10 cellular contexts compared by ENCODE assay signal in the genomic region with DNA sequence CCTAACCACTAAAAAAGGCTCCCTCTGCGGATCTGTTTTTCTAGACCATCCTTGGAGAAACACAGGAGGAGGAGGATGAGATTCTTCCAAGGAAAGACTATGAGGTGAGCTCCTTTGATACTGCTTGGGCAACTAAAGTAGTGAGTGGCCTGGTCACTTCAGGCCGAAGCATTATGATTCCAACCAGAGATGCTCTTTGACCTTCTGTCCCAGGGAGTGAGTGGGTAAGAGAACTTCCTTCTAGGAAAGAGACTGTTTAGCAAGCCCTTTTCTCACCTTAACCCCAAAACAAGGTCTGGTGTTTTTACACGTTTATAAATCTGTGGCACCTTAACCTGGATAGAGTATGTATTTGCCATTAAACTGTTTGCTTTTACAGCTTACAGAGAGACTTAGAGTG. TPM values are rescaled to one million over a fixed set of nuclear protein-coding genes. Genes with fewer than 3 reads are reported as not detected.
DNase-seq lines count a peak whose midpoint lies in the region; ATAC-seq and TF ChIP-seq lines count a peak whose summit lies in the region.
"Had no signal": no experiment of that assay in that cellular context is flagged by ENCODE, and none has a peak within 500 bp of the region (broad histone marks: within the 10 kb centered on the region; RNA-seq: fewer than 3 reads in every experiment).

No MANE protein-coding gene starts in this region.

- H4K20me1 ChIP-seq in GM23338 (replicated peaks; ENCODE audit: insufficient read depth) = peaks cover 16% of the 10 kb centered on the region

- POLR2A ChIA-PET in activated CD4-positive, alpha-beta memory T cell treated with anti-CD3 and anti-CD28 coated beads for 36 hours (lab: Charles Lee) = interaction anchor here (3.8 kb wide), 1 partner anchor 102 kb away, joined by 57 read pairs; no protein-coding TSS in a partner anchor

- H3K79me2 ChIP-seq in GM23338 (replicated peaks; ENCODE audit: insufficient read depth) = peaks cover 68% of the 10 kb centered on the region

- no peaks in the 10 kb centered on the region for H3K9me3 ChIP-seq in skeletal muscle tissue (ENCODE audit: control insufficient read depth in 3 of 3, low read length in 3 of 3)

- ATAC-seq in GM23338 = no peak
- no peak for ATAC-seq in HG03139 (IDR thresholded peaks at IDR 0.05; ENCODE audit: unreplicated experiment)

- peaks cover 12% of the 10 kb centered on the region for H3K27me3 Mint-ChIP-seq in GM23338 (ENCODE audit: insufficient read depth, low read depth, poor library complexity)
- H3K27me3 Mint-ChIP-seq in activated CD4-positive, alpha-beta memory T cell treated with anti-CD3 and anti-CD28 coated beads for 36 hours = no peaks in the 10 kb centered on the region
- H3K27me3 Mint-ChIP-seq in glutamatergic neuron (ENCODE audit: unreplicated experiment) = peaks cover 6% of the 10 kb centered on the region

- intact Hi-C loops in activated CD4-positive, alpha-beta memory T cell treated with anti-CD3 and anti-CD28 coated beads for 36 hours (cut with micrococcal nuclease) = loop anchor here (5.0 kb wide), 3 partner anchors 70 to 370 kb away; a partner anchor contains a TSS

- peak overlapping the region; percentile 100 for H3K4me2 ChIP-seq in GM23338

- H3K4me3 Mint-ChIP-seq in GM23338 = peak overlapping the region; percentile 92
- H3K4me3 Mint-ChIP-seq in activated CD4-positive, alpha-beta memory T cell treated with anti-CD3 and anti-CD28 coated beads for 36 hours = peak overlapping the region; percentile 84
- peak overlapping the region; percentile 99 for H3K4me3 Mint-ChIP-seq in glutamatergic neuron (ENCODE audit: unreplicated experiment)

- H3K27me3 ChIP-seq in GM23338 (ENCODE audit: insufficient read depth) (no peaks in the 10 kb centered on the region), skeletal muscle tissue (ENCODE audit: control insufficient read depth in 3 of 3, insufficient read depth in 3 of 3, low read length in 3 of 3) (no peaks in the 10 kb centered on the region)

- H3K9ac ChIP-seq in skeletal muscle tissue (ENCODE audit: low read depth in 1 of 3, low read length in 3 of 3) = peak overlapping the region; percentile 79 to 99 (median 82)

- H3K36me3 Mint-ChIP-seq in GM23338 (ENCODE audit: low read depth) (peaks cover 41% of the 10 kb centered on the region), glutamatergic neuron (ENCODE audit: unreplicated experiment) (no peaks in the 10 kb centered on the region)
- peaks cover 15% of the 10 kb centered on the region for H3K36me3 Mint-ChIP-seq in activated CD4-positive, alpha-beta memory T cell treated with anti-CD3 and anti-CD28 coated beads for 36 hours

- H3K27ac ChIP-seq in GM23338 (ENCODE audit: low read depth) = no peak overlapping the region
- H3K27ac ChIP-seq in skeletal muscle tissue (ENCODE audit: low read depth, low read length) = peak overlapping the region; percentile 99

- H3K9me2 ChIP-seq in GM23338 (ENCODE audit: insufficient read depth) = no peaks in the 10 kb centered on the region

- peaks cover 22% of the 10 kb centered on the region; the same call in 1 of the 2 replicates for H3F3A ChIP-seq in GM23338 (replicated peaks; ENCODE audit: low read depth)

- no peak for TF ChIP-seq CTCF in GM23338 (conservative IDR thresholded peaks at IDR 0.05; ENCODE audit: low read depth in 2 of 2)
- no peak for TF ChIP-seq CTCF in glutamatergic neuron (IDR thresholded peaks at IDR 0.05; ENCODE audit: partially characterized antibody, unreplicated experiment)
- TF ChIP-seq CTCF in GM13977 (IDR thresholded peaks at IDR 0.05; ENCODE audit: extremely low read depth, insufficient read depth, missing control alignments) = no peak

- in situ Hi-C loops in GM13977 (cut with MboI; ENCODE audit: low pct_unique_long_range_greater_than_20kb, low sequenced_read_pairs, unreplicated experiment) = no loop called here

- H3K4me3 ChIP-seq in GM23338 (peak overlapping the region; percentile 98), skeletal muscle tissue (ENCODE audit: low read length in 3 of 3) (peak overlapping the region; percentile 81 to 94 (median 90))

- CTCF ChIA-PET in activated CD4-positive, alpha-beta memory T cell treated with anti-CD3 and anti-CD28 coated beads for 36 hours (lab: Charles Lee) = interaction anchor here (0.9 to 1.9 kb wide), 4 partner anchors 31 to 161 kb away, joined by 4 to 7 read pairs (median 5); a partner anchor contains a TSS

- H2AFZ ChIP-seq in GM23338 = no peak overlapping the region

- H3K4me1 ChIP-seq in GM23338 (ENCODE audit: insufficient read depth) = peaks cover 36% of the 10 kb centered on the region
- peaks cover 41 to 52% (median 45%) of the 10 kb centered on the region in 3 donors for H3K4me1 ChIP-seq in skeletal muscle tissue (ENCODE audit: control insufficient read depth in 3 of 3, insufficient read depth in 3 of 3, low read length in 3 of 3)

- H3K4me1 Mint-ChIP-seq in GM23338 (peaks cover 51% of the 10 kb centered on the region), glutamatergic neuron (ENCODE audit: low read depth, unreplicated experiment) (peaks cover 31% of the 10 kb centered on the region)
- H3K4me1 Mint-ChIP-seq in activated CD4-positive, alpha-beta memory T cell treated with anti-CD3 and anti-CD28 coated beads for 36 hours (ENCODE audit: low read depth) = peaks cover 48% of the 10 kb centered on the region

- H3K27ac Mint-ChIP-seq in GM23338 (0 out of 2 replicates have a peak overlapping the region, but pooled peaks have one; percentile 17), glutamatergic neuron (ENCODE audit: unreplicated experiment) (peak overlapping the region; percentile 93)
- peak overlapping the region; percentile 88 for H3K27ac Mint-ChIP-seq in activated CD4-positive, alpha-beta memory T cell treated with anti-CD3 and anti-CD28 coated beads for 36 hours

- DNase-seq in GM23338 (ENCODE audit: low spot score) = no peak
- no peak for DNase-seq in activated CD4-positive, alpha-beta memory T cell treated with anti-CD3 and anti-CD28 coated beads for 36 hours
- DNase-seq in glutamatergic neuron = no peak
- DNase-seq in activated gamma-delta T cell treated with Interleukin-2 at 50 U/mL for 16 hours = no peak
- DNase-seq in NCI-H2081 treated with DMSO at 0.1 percent for 48 hours (lab: John Stamatoyannopoulos, UW) = no peak
- no peak for DNase-seq in GM13977 (ENCODE audit: low spot score)

- H3K9me3 Mint-ChIP-seq in GM23338 = peaks cover 2% of the 10 kb centered on the region; the same call in 1 of the 3 replicates
- H3K9me3 Mint-ChIP-seq in activated CD4-positive, alpha-beta memory T cell treated with anti-CD3 and anti-CD28 coated beads for 36 hours = no peaks in the 10 kb centered on the region
- peaks cover 15% of the 10 kb centered on the region for H3K9me3 Mint-ChIP-seq in glutamatergic neuron (ENCODE audit: unreplicated experiment)

- peaks cover 17% of the 10 kb centered on the region for H3K36me3 ChIP-seq in GM23338 (ENCODE audit: insufficient read depth)
- H3K36me3 ChIP-seq in skeletal muscle tissue (ENCODE audit: control insufficient read depth in 3 of 3, insufficient read depth in 3 of 3, low read length in 3 of 3) = peaks cover 14 to 19% (median 17%) of the 10 kb centered on the region in 3 donors

TF ChIP-seq in GM23338, 12 proteins besides CTCF, POLR2A, EP300 and RAD21 (continues in another document):
- TF ChIP-seq CREB1 (CRISPR knock-in tag; IDR thresholded peaks at IDR 0.05; ENCODE audit: low read depth) (no peak), JUNB (IDR thresholded peaks at IDR 0.05; ENCODE audit: unreplicated experiment) (no peak), EZH2 (IDR thresholded peaks at IDR 0.05; ENCODE audit: low read depth, unreplicated experiment) (no peak)
- TF ChIP-seq, protein P1, sequence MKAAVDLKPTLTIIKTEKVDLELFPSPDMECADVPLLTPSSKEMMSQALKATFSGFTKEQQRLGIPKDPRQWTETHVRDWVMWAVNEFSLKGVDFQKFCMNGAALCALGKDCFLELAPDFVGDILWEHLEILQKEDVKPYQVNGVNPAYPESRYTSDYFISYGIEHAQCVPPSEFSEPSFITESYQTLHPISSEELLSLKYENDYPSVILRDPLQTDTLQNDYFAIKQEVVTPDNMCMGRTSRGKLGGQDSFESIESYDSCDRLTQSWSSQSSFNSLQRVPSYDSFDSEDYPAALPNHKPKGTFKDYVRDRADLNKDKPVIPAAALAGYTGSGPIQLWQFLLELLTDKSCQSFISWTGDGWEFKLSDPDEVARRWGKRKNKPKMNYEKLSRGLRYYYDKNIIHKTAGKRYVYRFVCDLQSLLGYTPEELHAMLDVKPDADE (IDR thresholded peaks at IDR 0.05) = no peak

RNA-seq across cellular contexts. Expression of a gene that starts 1.1 kb away (rescaled TPM):
- total RNA-seq in GM23338 (2014; rRNA removed; shearing (Covaris generic)) = 16.3 and 22.6 TPM in 2 replicates
- 13.0 and 16.0 TPM in 2 replicates for polyA plus RNA-seq in GM23338 (2016; fragmentation: Nextera tagmentation; extraction: Ambion mirVana)
- 10 to 100 TPM; 11.3 to 11.6 TPM for total RNA-seq in activated CD4-positive, alpha-beta memory T cell treated with anti-CD3 and anti-CD28 coated beads for 36 hours
- total RNA-seq in glutamatergic neuron (ENCODE audit: unreplicated experiment) (94.3 TPM), skeletal muscle tissue (3.7 TPM)

RNA-seq across cellular contexts. Expression of a gene that starts 1.3 kb away (rescaled TPM):
- total RNA-seq in GM23338 (2014; rRNA removed; shearing (Covaris generic)) = 21.6 and 26.4 TPM in 2 replicates
- 5.7 and 6.9 TPM in 2 replicates for polyA plus RNA-seq in GM23338 (2016; fragmentation: Nextera tagmentation; extraction: Ambion mirVana)
- 10 to 100 TPM; 12.8 to 13.3 TPM for total RNA-seq in activated CD4-positive, alpha-beta memory T cell treated with anti-CD3 and anti-CD28 coated beads for 36 hours
- total RNA-seq in glutamatergic neuron (ENCODE audit: unreplicated experiment) (83.2 TPM), skeletal muscle tissue (43.3 TPM)

RNA-seq across cellular contexts. Expression of a gene that starts 40.5 kb away (rescaled TPM):
- not detected in 2 replicates for total RNA-seq in GM23338 (2014; rRNA removed; shearing (Covaris generic))
- 0.29 TPM in 1 of 2 replicates, not detected in the other for polyA plus RNA-seq in GM23338 (2016; fragmentation: Nextera tagmentation; extraction: Ambion mirVana)
- total RNA-seq in activated CD4-positive, alpha-beta memory T cell treated with anti-CD3 and anti-CD28 coated beads for 36 hours = not detected
- not detected for total RNA-seq in glutamatergic neuron (ENCODE audit: unreplicated experiment)
- total RNA-seq in skeletal muscle tissue = 4.2 TPM
- total RNA-seq: T-helper 1 cell treated with Interleukin-12 subunit alpha and Interleukin-12 subunit beta and Interleukin-4 antibody, amounts not matched to agents 30 ng/mL and 1 ng/mL, for 36 hours had no signal

RNA-seq across cellular contexts. Expression of a gene that starts 45.1 kb away (rescaled TPM):
- 1.7 and 6.0 TPM in 2 replicates for total RNA-seq in GM23338 (2014; rRNA removed; shearing (Covaris generic))
- 2.2 TPM in 2 replicates for polyA plus RNA-seq in GM23338 (2016; fragmentation: Nextera tagmentation; extraction: Ambion mirVana)
- total RNA-seq in activated CD4-positive, alpha-beta memory T cell treated with anti-CD3 and anti-CD28 coated beads for 36 hours = not detected
- total RNA-seq in glutamatergic neuron (ENCODE audit: unreplicated experiment) (not detected), skeletal muscle tissue (6.8 TPM)
- total RNA-seq: T-helper 1 cell treated with Interleukin-12 subunit alpha and Interleukin-12 subunit beta and Interleukin-4 antibody, amounts not matched to agents 30 ng/mL and 1 ng/mL, for 36 hours had no signal

RNA-seq across cellular contexts. Expression of a gene that starts 51.7 kb away (rescaled TPM):
- total RNA-seq in GM23338 (2014; rRNA removed; shearing (Covaris generic)) = not detected in 2 replicates
- polyA plus RNA-seq in GM23338 (2016; fragmentation: Nextera tagmentation; extraction: Ambion mirVana) = 0.95 and 1.1 TPM in 2 replicates
- total RNA-seq in activated CD4-positive, alpha-beta memory T cell treated with anti-CD3 and anti-CD28 coated beads for 36 hours = not detected
- total RNA-seq in glutamatergic neuron (ENCODE audit: unreplicated experiment) = not detected
- 1.0 TPM for total RNA-seq in skeletal muscle tissue
- total RNA-seq: lung microvascular endothelial cell; T-helper 1 cell treated with Interleukin-12 subunit alpha and Interleukin-12 subunit beta and Interleukin-4 antibody, amounts not matched to agents 30 ng/mL and 1 ng/mL, for 36 hours had no signal

Comparison
In these comparisons a context has a peak if more than half of its experiments do, and no peak if none do; other contexts are left out.
1. H3K27ac Mint-ChIP-seq: peak in every context shown above with its lines; median percentile 93 in glutamatergic neuron; 88 in activated CD4-positive, alpha-beta memory T cell treated with anti-CD3 and anti-CD28 coated beads for 36 hours; 17 in GM23338.